ENCODE assay signal across 1 cellular context in the genomic region with DNA sequence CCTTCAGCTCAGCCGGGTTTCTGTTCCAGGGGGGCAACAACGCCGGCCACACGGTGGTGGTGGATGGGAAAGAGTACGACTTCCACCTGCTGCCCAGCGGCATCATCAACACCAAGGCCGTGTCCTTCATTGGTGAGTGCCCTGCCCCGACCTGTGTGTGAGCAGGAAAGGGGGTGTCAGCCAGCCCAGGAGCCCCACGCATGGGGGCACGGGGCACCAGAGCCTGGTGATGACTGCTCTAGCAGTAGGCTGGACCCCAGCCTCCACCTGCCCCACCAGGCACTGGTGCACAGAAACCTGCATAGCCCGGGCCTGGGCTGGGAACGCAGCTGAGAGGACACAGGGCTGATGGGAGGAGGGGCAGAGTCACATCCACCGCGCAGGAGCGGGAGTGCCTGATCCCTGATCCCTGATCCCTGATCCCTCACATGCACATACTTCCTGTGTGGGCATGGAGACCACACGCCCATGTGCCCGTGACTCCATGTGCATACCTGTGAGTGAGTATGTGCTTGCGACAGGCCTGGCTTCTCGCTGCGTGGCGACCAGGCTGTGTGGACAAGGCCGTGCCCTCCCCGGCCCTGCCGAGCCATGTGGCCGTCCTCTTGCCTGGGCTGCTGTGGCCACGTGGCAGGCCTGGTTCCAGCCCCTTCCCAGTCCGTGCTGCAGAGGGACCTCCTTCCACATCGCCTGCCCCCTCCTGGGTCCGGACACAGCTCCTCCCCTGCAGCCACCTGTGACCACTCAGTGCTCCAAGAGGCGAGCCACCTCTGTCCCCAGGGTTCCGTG.
TF ChIP-seq lines count a peak whose summit lies in the region.

No MANE protein-coding gene starts in this region.

TF ChIP-seq in H1, 55 proteins besides CTCF, POLR2A, EP300 and RAD21:
- no peak for TF ChIP-seq TBP (IDR thresholded peaks at IDR 0.05; ENCODE audit: low read depth, low read length)
- TF ChIP-seq, protein P1, sequence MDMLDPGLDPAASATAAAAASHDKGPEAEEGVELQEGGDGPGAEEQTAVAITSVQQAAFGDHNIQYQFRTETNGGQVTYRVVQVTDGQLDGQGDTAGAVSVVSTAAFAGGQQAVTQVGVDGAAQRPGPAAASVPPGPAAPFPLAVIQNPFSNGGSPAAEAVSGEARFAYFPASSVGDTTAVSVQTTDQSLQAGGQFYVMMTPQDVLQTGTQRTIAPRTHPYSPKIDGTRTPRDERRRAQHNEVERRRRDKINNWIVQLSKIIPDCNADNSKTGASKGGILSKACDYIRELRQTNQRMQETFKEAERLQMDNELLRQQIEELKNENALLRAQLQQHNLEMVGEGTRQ (IDR thresholded peaks at IDR 0.05; ENCODE audit: low read length): no peak
- TF ChIP-seq SRF (IDR thresholded peaks at IDR 0.05; ENCODE audit: low read depth, low read length): no peak
- TF ChIP-seq HDAC6 (IDR thresholded peaks at IDR 0.05; ENCODE audit: low read depth, low read length): no peak
- TF ChIP-seq ZNF274 (IDR thresholded peaks at IDR 0.05; ENCODE audit: borderline replicate concordance, extremely low read depth, low read length): no peak
TF ChIP-seq in H1: peak in this region for 0.
